1 cellular context compared by ENCODE assay signal in the genomic region with DNA sequence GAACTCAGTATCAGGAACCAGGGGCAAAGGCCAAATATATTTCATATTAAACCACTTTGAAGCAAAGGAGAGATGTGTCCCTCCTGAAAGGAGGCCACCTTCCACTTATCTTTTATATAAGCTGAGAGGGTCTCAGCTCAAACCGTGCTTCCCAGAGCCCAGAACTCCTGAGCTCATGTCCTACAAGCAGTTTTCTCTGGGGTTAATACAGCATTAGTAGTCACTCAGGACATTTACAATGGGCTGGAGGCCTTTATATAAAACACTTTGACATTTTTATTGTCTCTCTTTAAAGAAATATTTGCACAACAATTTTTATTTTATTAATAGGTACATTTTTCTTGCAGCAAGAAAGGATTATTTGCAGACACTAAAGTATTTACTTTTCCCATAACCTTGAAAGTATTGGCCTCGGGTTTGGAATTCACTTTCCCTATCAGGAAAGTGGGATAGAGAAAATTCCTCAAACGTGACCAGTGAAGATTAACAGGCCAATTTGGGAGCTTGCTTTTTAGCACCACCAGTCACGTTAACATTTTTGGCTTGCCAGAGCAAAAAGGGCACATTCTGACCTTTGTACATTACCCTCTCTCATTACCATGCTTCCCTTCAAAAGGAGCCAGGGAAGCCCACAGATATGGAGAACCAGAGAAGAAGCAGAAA.
TF ChIP-seq lines count a peak whose summit lies in the region.

No MANE protein-coding gene starts in this region.

TF ChIP-seq in HepG2, 621 proteins besides CTCF, POLR2A, EP300 and RAD21 (continued from another document and continues in another):
- TF ChIP-seq ZNF646 (CRISPR knock-in tag; IDR thresholded peaks at IDR 0.05) (no peak), ARNT2 (CRISPR knock-in tag; IDR thresholded peaks at IDR 0.05; ENCODE audit: low read depth) (no peak), SOX5 (CRISPR knock-in tag; IDR thresholded peaks at IDR 0.05; ENCODE audit: borderline replicate concordance) (peak; percentile 74; the same call in 1 of the 2 replicates), ZNF550 (CRISPR knock-in tag; IDR thresholded peaks at IDR 0.05; ENCODE audit: borderline replicate concordance) (no peak), ZNF615 (CRISPR knock-in tag; IDR thresholded peaks at IDR 0.05; ENCODE audit: borderline replicate concordance) (no peak), NFKB2 (CRISPR knock-in tag; IDR thresholded peaks at IDR 0.05; ENCODE audit: borderline replicate concordance) (no peak), DDIT3 (CRISPR knock-in tag; IDR thresholded peaks at IDR 0.05) (no peak), GATAD2A (CRISPR knock-in tag; IDR thresholded peaks at IDR 0.05) (peak; percentile 64), PRMT3 (CRISPR knock-in tag; IDR thresholded peaks at IDR 0.05; ENCODE audit: borderline replicate concordance, low read depth) (no peak), ATF5 (CRISPR knock-in tag; IDR thresholded peaks at IDR 0.05; ENCODE audit: low read depth) (no peak), ZBTB20 (CRISPR knock-in tag; IDR thresholded peaks at IDR 0.05; ENCODE audit: borderline replicate concordance, low read depth) (no peak), ZBTB42 (CRISPR knock-in tag; IDR thresholded peaks at IDR 0.05) (no peak), FOXC1 (CRISPR knock-in tag; IDR thresholded peaks at IDR 0.05; ENCODE audit: borderline replicate concordance) (no peak), ZFP62 (CRISPR knock-in tag; IDR thresholded peaks at IDR 0.05) (no peak), ZNF598 (CRISPR knock-in tag; IDR thresholded peaks at IDR 0.05; ENCODE audit: borderline replicate concordance) (no peak), SSRP1 (CRISPR knock-in tag; IDR thresholded peaks at IDR 0.05) (no peak), KAT2B (IDR thresholded peaks at IDR 0.05; ENCODE audit: borderline replicate concordance, low read depth, low read length) (no peak), ZNF580 (CRISPR knock-in tag; IDR thresholded peaks at IDR 0.05; ENCODE audit: borderline replicate concordance, low read depth) (no peak), MEIS1 (CRISPR knock-in tag; IDR thresholded peaks at IDR 0.05; ENCODE audit: borderline replicate concordance) (no peak), ZNF136 (CRISPR knock-in tag; IDR thresholded peaks at IDR 0.05; ENCODE audit: low read depth) (no peak), CEBPG (CRISPR knock-in tag; IDR thresholded peaks at IDR 0.05) (peak; percentile 18; the same call in 1 of the 2 replicates), ZNF431 (CRISPR knock-in tag; IDR thresholded peaks at IDR 0.05; ENCODE audit: borderline replicate concordance, low read depth) (no peak), SAP130 (CRISPR knock-in tag; IDR thresholded peaks at IDR 0.05; ENCODE audit: low read depth) (peak; percentile 45; the same call in 1 of the 2 replicates), PAX8 (CRISPR knock-in tag; IDR thresholded peaks at IDR 0.05; ENCODE audit: borderline replicate concordance) (no peak), ZBTB1 (CRISPR knock-in tag; IDR thresholded peaks at IDR 0.05; ENCODE audit: borderline replicate concordance) (no peak), U2AF1 (optimal IDR thresholded peaks at IDR 0.05; ENCODE audit: low read depth, low read length) (no peak), FIP1L1 (IDR thresholded peaks at IDR 0.05; ENCODE audit: borderline replicate concordance, insufficient read depth, low read depth, low read length) (no peak), CREB1 (IDR thresholded peaks at IDR 0.05) (no peak), CREB1 (CRISPR knock-in tag; IDR thresholded peaks at IDR 0.05) (no peak), ISX (CRISPR knock-in tag; conservative IDR thresholded peaks at IDR 0.05) (no peak), ZNF430 (CRISPR knock-in tag; IDR thresholded peaks at IDR 0.05) (no peak), ZHX1 (CRISPR knock-in tag; IDR thresholded peaks at IDR 0.05; ENCODE audit: low read depth) (no peak), HMGXB3 (CRISPR knock-in tag; IDR thresholded peaks at IDR 0.05; ENCODE audit: borderline replicate concordance) (no peak), IKZF4 (CRISPR knock-in tag; IDR thresholded peaks at IDR 0.05; ENCODE audit: borderline replicate concordance, low read depth, not compliant biosample characterization) (no peak), NCOR1 (IDR thresholded peaks at IDR 0.05; ENCODE audit: borderline replicate concordance, low read length) (0 out of 2 replicates have a peak, but pooled peaks have one; percentile 39)
- TF ChIP-seq, protein P1, sequence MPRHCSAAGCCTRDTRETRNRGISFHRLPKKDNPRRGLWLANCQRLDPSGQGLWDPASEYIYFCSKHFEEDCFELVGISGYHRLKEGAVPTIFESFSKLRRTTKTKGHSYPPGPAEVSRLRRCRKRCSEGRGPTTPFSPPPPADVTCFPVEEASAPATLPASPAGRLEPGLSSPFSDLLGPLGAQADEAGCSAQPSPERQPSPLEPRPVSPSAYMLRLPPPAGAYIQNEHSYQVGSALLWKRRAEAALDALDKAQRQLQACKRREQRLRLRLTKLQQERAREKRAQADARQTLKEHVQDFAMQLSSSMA (CRISPR knock-in tag; IDR thresholded peaks at IDR 0.05): no peak
- TF ChIP-seq, protein P2, sequence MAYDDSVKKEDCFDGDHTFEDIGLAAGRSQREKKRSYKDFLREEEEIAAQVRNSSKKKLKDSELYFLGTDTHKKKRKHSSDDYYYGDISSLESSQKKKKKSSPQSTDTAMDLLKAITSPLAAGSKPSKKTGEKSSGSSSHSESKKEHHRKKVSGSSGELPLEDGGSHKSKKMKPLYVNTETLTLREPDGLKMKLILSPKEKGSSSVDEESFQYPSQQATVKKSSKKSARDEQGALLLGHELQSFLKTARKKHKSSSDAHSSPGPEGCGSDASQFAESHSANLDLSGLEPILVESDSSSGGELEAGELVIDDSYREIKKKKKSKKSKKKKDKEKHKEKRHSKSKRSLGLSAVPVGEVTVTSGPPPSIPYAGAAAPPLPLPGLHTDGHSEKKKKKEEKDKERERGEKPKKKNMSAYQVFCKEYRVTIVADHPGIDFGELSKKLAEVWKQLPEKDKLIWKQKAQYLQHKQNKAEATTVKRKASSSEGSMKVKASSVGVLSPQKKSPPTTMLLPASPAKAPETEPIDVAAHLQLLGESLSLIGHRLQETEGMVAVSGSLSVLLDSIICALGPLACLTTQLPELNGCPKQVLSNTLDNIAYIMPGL (CRISPR knock-in tag; IDR thresholded peaks at IDR 0.05; ENCODE audit: borderline replicate concordance in 1 of 2, low read depth in 1 of 2): no peak
- TF ChIP-seq, protein P3, sequence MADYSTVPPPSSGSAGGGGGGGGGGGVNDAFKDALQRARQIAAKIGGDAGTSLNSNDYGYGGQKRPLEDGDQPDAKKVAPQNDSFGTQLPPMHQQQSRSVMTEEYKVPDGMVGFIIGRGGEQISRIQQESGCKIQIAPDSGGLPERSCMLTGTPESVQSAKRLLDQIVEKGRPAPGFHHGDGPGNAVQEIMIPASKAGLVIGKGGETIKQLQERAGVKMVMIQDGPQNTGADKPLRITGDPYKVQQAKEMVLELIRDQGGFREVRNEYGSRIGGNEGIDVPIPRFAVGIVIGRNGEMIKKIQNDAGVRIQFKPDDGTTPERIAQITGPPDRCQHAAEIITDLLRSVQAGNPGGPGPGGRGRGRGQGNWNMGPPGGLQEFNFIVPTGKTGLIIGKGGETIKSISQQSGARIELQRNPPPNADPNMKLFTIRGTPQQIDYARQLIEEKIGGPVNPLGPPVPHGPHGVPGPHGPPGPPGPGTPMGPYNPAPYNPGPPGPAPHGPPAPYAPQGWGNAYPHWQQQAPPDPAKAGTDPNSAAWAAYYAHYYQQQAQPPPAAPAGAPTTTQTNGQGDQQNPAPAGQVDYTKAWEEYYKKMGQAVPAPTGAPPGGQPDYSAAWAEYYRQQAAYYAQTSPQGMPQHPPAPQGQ (CRISPR knock-in tag; IDR thresholded peaks at IDR 0.05; ENCODE audit: borderline replicate concordance): no peak
